In genomic region chr15:66502491-66502890, GRCh38 we compare ENCODE assay signal across 11 cellular contexts. TPM values are rescaled to one million over a fixed set of nuclear protein-coding genes. Genes with fewer than 3 reads are reported as not detected.
DNase-seq lines count a peak whose midpoint lies in the region; ATAC-seq and TF ChIP-seq lines count a peak whose summit lies in the region.
"Had no signal": no experiment of that assay in that cellular context is flagged by ENCODE, and none has a peak within 500 bp of the region (broad histone marks: within the 10 kb centered on the region; RNA-seq: fewer than 3 reads in every experiment).

No MANE protein-coding gene starts in this region.

- peak overlapping the region; percentile 94 for H3K27ac Mint-ChIP-seq in MCF 10A (ENCODE audit: low read depth, unreplicated experiment)
- H3K27ac Mint-ChIP-seq in activated CD8-positive, alpha-beta T cell treated with anti-CD3 and anti-CD28 coated beads, Interleukin-2, amount 10 ng/mL, durations not matched to agents 7 days and 5 days, result peak overlapping the region; percentile 99
- H3K27ac Mint-ChIP-seq in type B pancreatic cell, result peak overlapping the region; percentile 94

- H3K27me3 ChIP-seq in breast epithelium, result no peaks in the 10 kb centered on the region

- POLR2A ChIA-PET in MCF 10A (lab: Yijun Ruan, JAX), result interaction anchor here (0.7 to 3.7 kb wide), 8 partner anchors 18 to 209 kb away, joined by 3 to 90 read pairs (median 5); partner anchors contain the start of genes DIS3L, MAP2K1 and TIPIN
- POLR2A ChIA-PET in activated CD8-positive, alpha-beta T cell treated with anti-CD3 and anti-CD28 coated beads, Interleukin-2, amount 10 ng/mL, durations not matched to agents 7 days and 5 days (lab: Charles Lee), result no interaction called here

- CTCF ChIA-PET in MCF 10A (lab: Yijun Ruan, JAX), result interaction anchor here (0.6 to 1.7 kb wide), 3 partner anchors 10 to 182 kb away, joined by 3 to 4 read pairs (median 4); no protein-coding TSS in a partner anchor
- CTCF ChIA-PET in activated CD8-positive, alpha-beta T cell treated with anti-CD3 and anti-CD28 coated beads, Interleukin-2, amount 10 ng/mL, durations not matched to agents 7 days and 5 days (lab: Charles Lee), result no interaction called here

- H3K9me3 Mint-ChIP-seq in MCF 10A (ENCODE audit: unreplicated experiment) (no peaks in the 10 kb centered on the region), type B pancreatic cell (no peaks in the 10 kb centered on the region)
- no peaks in the 10 kb centered on the region for H3K9me3 Mint-ChIP-seq in activated CD8-positive, alpha-beta T cell treated with anti-CD3 and anti-CD28 coated beads, Interleukin-2, amount 10 ng/mL, durations not matched to agents 7 days and 5 days (ENCODE audit: insufficient read depth)

- H3K36me3 Mint-ChIP-seq in MCF 10A (ENCODE audit: insufficient read depth, unreplicated experiment) (peaks cover 74% of the 10 kb centered on the region), type B pancreatic cell (peaks cover 47% of the 10 kb centered on the region)
- H3K36me3 Mint-ChIP-seq in activated CD8-positive, alpha-beta T cell treated with anti-CD3 and anti-CD28 coated beads, Interleukin-2, amount 10 ng/mL, durations not matched to agents 7 days and 5 days (ENCODE audit: low read depth), result peaks cover 70% of the 10 kb centered on the region

- peaks cover 9% of the 10 kb centered on the region in 2 donors for H3K4me1 ChIP-seq in breast epithelium

- no TSS peak for BruUV-seq in MCF 10A (replicated peaks; lab: Mats Ljungman, UMichigan)

- peaks cover 5% of the 10 kb centered on the region for H3K36me3 ChIP-seq in breast epithelium

- peak overlapping the region in 1 of 2 donors; percentile 23 for H3K27ac ChIP-seq in breast epithelium

- intact Hi-C loops in MCF 10A (cut with micrococcal nuclease), result no loop called here
- intact Hi-C loops in breast epithelium (cut with DNase I; ENCODE audit: low total_unique reads), result no loop called here

- TF ChIP-seq CTCF in MCF 10A (IDR thresholded peaks at IDR 0.05; ENCODE audit: unreplicated experiment) (no peak), breast epithelium (IDR thresholded peaks at IDR 0.05) (no peak), type B pancreatic cell (conservative IDR thresholded peaks at IDR 0.05) (no peak)

- peaks cover 11% of the 10 kb centered on the region for H3K4me1 Mint-ChIP-seq in MCF 10A (ENCODE audit: insufficient read depth, unreplicated experiment)
- peaks cover 63% of the 10 kb centered on the region for H3K4me1 Mint-ChIP-seq in activated CD8-positive, alpha-beta T cell treated with anti-CD3 and anti-CD28 coated beads, Interleukin-2, amount 10 ng/mL, durations not matched to agents 7 days and 5 days (ENCODE audit: low read depth)
- H3K4me1 Mint-ChIP-seq in type B pancreatic cell (ENCODE audit: unreplicated experiment), result peaks cover 40% of the 10 kb centered on the region

- H3K27me3 Mint-ChIP-seq in MCF 10A (ENCODE audit: insufficient read depth, unreplicated experiment) (no peaks in the 10 kb centered on the region), type B pancreatic cell (no peaks in the 10 kb centered on the region)
- no peaks in the 10 kb centered on the region for H3K27me3 Mint-ChIP-seq in activated CD8-positive, alpha-beta T cell treated with anti-CD3 and anti-CD28 coated beads, Interleukin-2, amount 10 ng/mL, durations not matched to agents 7 days and 5 days (ENCODE audit: low read depth)

- no peak for TF ChIP-seq POLR2A in breast epithelium (IDR thresholded peaks at IDR 0.05)

- ATAC-seq in activated CD8-positive, alpha-beta T cell treated with anti-CD3 and anti-CD28 coated beads, Interleukin-2, amount 10 ng/mL, durations not matched to agents 7 days and 5 days, result no peak
- no peak for ATAC-seq in GM19463 (IDR thresholded peaks at IDR 0.05; ENCODE audit: unreplicated experiment)
- no peak for ATAC-seq in HG03135 (IDR thresholded peaks at IDR 0.05; ENCODE audit: unreplicated experiment)

- DNase-seq in MCF 10A (ENCODE audit: unreplicated experiment) (no peak), breast epithelium (ENCODE audit: low spot score in 2 of 2) (no peak), type B pancreatic cell (ENCODE audit: extremely low spot score, unreplicated experiment) (no peak)
- no peak for DNase-seq in activated CD8-positive, alpha-beta T cell treated with anti-CD3 and anti-CD28 coated beads, Interleukin-2, amount 10 ng/mL, durations not matched to agents 7 days and 5 days
- no peak for DNase-seq in activated CD4-positive, CD25-positive, alpha-beta regulatory T cell treated with anti-CD3 and anti-CD28 coated beads, Interleukin-2, amount 50 U/mL, for 72 hours
- DNase-seq: activated CD4-positive, alpha-beta T cell treated with anti-CD3 and anti-CD28 coated beads for 1 hour; DMS79; NCI-H146 had no signal

- peak overlapping the region in 1 of 3 donors; percentile 85 for H3K4me3 ChIP-seq in breast epithelium
- H3K4me3 ChIP-seq in iPS-11a (ENCODE audit: low read depth, low read length), result peak overlapping the region; percentile 100

- peak overlapping the region; percentile 83 for H3K4me3 Mint-ChIP-seq in MCF 10A (ENCODE audit: unreplicated experiment)
- peak overlapping the region; percentile 98 for H3K4me3 Mint-ChIP-seq in activated CD8-positive, alpha-beta T cell treated with anti-CD3 and anti-CD28 coated beads, Interleukin-2, amount 10 ng/mL, durations not matched to agents 7 days and 5 days
- peak overlapping the region; percentile 98 for H3K4me3 Mint-ChIP-seq in type B pancreatic cell

- no peaks in the 10 kb centered on the region for H3K9me3 ChIP-seq in breast epithelium

RNA-seq across cellular contexts. Expression of gene RPL4, which starts 2.2 kb away (rescaled TPM):
- total RNA-seq in MCF 10A (2022), result 5,336 and 5,631 TPM in 2 replicates
- total RNA-seq in breast epithelium, result 1,000 to 10,000 TPM; 3,770 to 3,861 (median 3,828) TPM
- total RNA-seq in activated CD8-positive, alpha-beta T cell treated with anti-CD3 and anti-CD28 coated beads, Interleukin-2, amount 10 ng/mL, durations not matched to agents 7 days and 5 days, result 1,000 to 10,000 TPM; 2,498 to 2,528 TPM
- 2,930 and 3,234 TPM in 2 replicates for total RNA-seq in type B pancreatic cell (ENCODE audit: low replicate concordance)

RNA-seq across cellular contexts. Expression of gene ZWILCH, which starts 2.6 kb away (rescaled TPM):
- 20.8 and 27.4 TPM in 2 replicates for total RNA-seq in MCF 10A (2022)
- 1 to 10 TPM; 4.0 to 8.2 (median 7.6) TPM for total RNA-seq in breast epithelium
- 10 to 100 TPM; 37.2 to 44.8 TPM for total RNA-seq in activated CD8-positive, alpha-beta T cell treated with anti-CD3 and anti-CD28 coated beads, Interleukin-2, amount 10 ng/mL, durations not matched to agents 7 days and 5 days
- 15.0 and 23.2 TPM in 2 replicates for total RNA-seq in type B pancreatic cell (ENCODE audit: low replicate concordance)

RNA-seq across cellular contexts. Expression of gene SNAPC5, which starts 4.9 kb away (rescaled TPM):
- 22.9 and 24.6 TPM in 2 replicates for total RNA-seq in MCF 10A (2022)
- total RNA-seq in breast epithelium, result 10 to 100 TPM; 26.9 to 35.1 (median 31.5) TPM
- total RNA-seq in activated CD8-positive, alpha-beta T cell treated with anti-CD3 and anti-CD28 coated beads, Interleukin-2, amount 10 ng/mL, durations not matched to agents 7 days and 5 days, result 10 to 100 TPM; 25.0 to 25.7 TPM
- 25.3 and 27.8 TPM in 2 replicates for total RNA-seq in type B pancreatic cell (ENCODE audit: low replicate concordance)
